Comparison of ENCODE assay signal across 8 cellular contexts in genomic region chr6:157323114-157323923, GRCh38. TPM values are rescaled to one million over a fixed set of nuclear protein-coding genes. Genes with fewer than 3 reads are reported as not detected.
DNase-seq lines count a peak whose midpoint lies in the region; ATAC-seq and TF ChIP-seq lines count a peak whose summit lies in the region.

Gene TMEM242, minus strand, starts transcription at chr6:157323519. Its CDS starts 20 bp downstream, at chr6:157323499.

- H3K4me2 ChIP-seq in DND-41 (ENCODE audit: insufficient read depth, low read length) (peak within 1 kb of the TSS; percentile 91), Karpas-422 (ENCODE audit: low read depth, low read length, poor library complexity, severe bottlenecking) (peak within 1 kb of the TSS; percentile 94), neuronal stem cell (ENCODE audit: insufficient read depth, low read length, poor library complexity, severe bottlenecking) (peak within 1 kb of the TSS; percentile 80)

- H3K4me3 ChIP-seq in DND-41 (ENCODE audit: low read depth in 1 of 2, low read length in 2 of 2) (peak within 1 kb of the TSS; percentile 98 to 100), Karpas-422 (ENCODE audit: low read length) (peak within 1 kb of the TSS; percentile 93), neuronal stem cell (ENCODE audit: low read length in 2 of 2) (peak within 1 kb of the TSS; percentile 77 to 96), suprapubic skin (peak within 1 kb of the TSS; percentile 92)

- peak within 1 kb of the TSS; percentile 89 for H3K27ac ChIP-seq in DND-41 (ENCODE audit: low read length)
- no peak within 1 kb of the TSS for H3K27ac ChIP-seq in Karpas-422 (ENCODE audit: low read length)
- peak within 1 kb of the TSS; percentile 53 for H3K27ac ChIP-seq in neuronal stem cell (replicated peaks; ENCODE audit: low read length)
- peak within 1 kb of the TSS; percentile 93 for H3K27ac ChIP-seq in suprapubic skin

- WGBS in neuronal stem cell (ENCODE audit: extremely low coverage in 2 of 2, insufficient read length in 2 of 2, insufficient replicate concordance in 1 of 2), 2 donors, result no CpG with 5 or more reads among the region's 50 CpGs
- WGBS in suprapubic skin, result under 1% methylated on average over 36 of the region's 50 CpGs

- no peak within 1 kb of the TSS for H4K91ac ChIP-seq in neuronal stem cell (ENCODE audit: low read depth, low read length, poor library complexity)

- H3K18ac ChIP-seq in neuronal stem cell (ENCODE audit: low read length), result peak within 1 kb of the TSS; percentile 90

- H2BK120ac ChIP-seq in neuronal stem cell (ENCODE audit: low read depth, low read length), result no peak within 1 kb of the TSS

- peak within 1 kb of the TSS; percentile 69 for H2BK5ac ChIP-seq in neuronal stem cell (ENCODE audit: low read length)

- H3K36me3 Mint-ChIP-seq in activated T-cell treated with anti-CD3 and anti-CD28 coated beads, Interleukin-2, amount 50 U/mL, for 4 hours (ENCODE audit: insufficient read depth), result peaks cover 7% of the 10 kb centered on the region

- no peak within 1 kb of the TSS for H3K14ac ChIP-seq in neuronal stem cell (ENCODE audit: low read length)

- peak within 1 kb of the TSS; percentile 93 for H3K4me3 Mint-ChIP-seq in activated T-cell treated with anti-CD3 and anti-CD28 coated beads, Interleukin-2, amount 50 U/mL, for 4 hours

- no peak within 1 kb of the TSS for H2AK5ac ChIP-seq in neuronal stem cell (ENCODE audit: low read depth, low read length)

- no peaks in the 10 kb centered on the region for H3K27me3 ChIP-seq in DND-41 (ENCODE audit: insufficient read depth, low read length, poor library complexity)
- no peaks in the 10 kb centered on the region for H3K27me3 ChIP-seq in Karpas-422 (ENCODE audit: low read length)
- peaks cover 0 to 14% (median 9%) of the 10 kb centered on the region in 3 experiments for H3K27me3 ChIP-seq in neuronal stem cell (ENCODE audit: control insufficient read depth in 3 of 3, insufficient read depth in 3 of 3, low read depth in 1 of 3, low read length in 3 of 3)
- H3K27me3 ChIP-seq in suprapubic skin, result no peaks in the 10 kb centered on the region

- H4K8ac ChIP-seq in neuronal stem cell (ENCODE audit: low read depth, low read length), result no peak within 1 kb of the TSS

- no peak for TF ChIP-seq POLR2A in suprapubic skin (IDR thresholded peaks at IDR 0.05)

- H2AFZ ChIP-seq in DND-41 (ENCODE audit: low read depth, low read length) (peak within 1 kb of the TSS; percentile 100), Karpas-422 (ENCODE audit: low read length) (peak within 1 kb of the TSS; percentile 92), neuronal stem cell (ENCODE audit: low read length) (peak within 1 kb of the TSS; percentile 95)

- H3K9ac ChIP-seq in DND-41 (ENCODE audit: low read depth, low read length) (peak within 1 kb of the TSS; percentile 91), Karpas-422 (ENCODE audit: low read length) (peak within 1 kb of the TSS; percentile 83), neuronal stem cell (ENCODE audit: low read depth, low read length, poor library complexity) (peak within 1 kb of the TSS; percentile 87)

- H3K4ac ChIP-seq in neuronal stem cell (ENCODE audit: low read length), result no peak within 1 kb of the TSS

- no peak within 1 kb of the TSS for H2BK15ac ChIP-seq in neuronal stem cell (ENCODE audit: low read length)

- H3K9me3 Mint-ChIP-seq in activated T-cell treated with anti-CD3 and anti-CD28 coated beads, Interleukin-2, amount 50 U/mL, for 4 hours, result no peaks in the 10 kb centered on the region

- no peak within 1 kb of the TSS for H2BK12ac ChIP-seq in neuronal stem cell (ENCODE audit: low read length)

- H3K9me2 ChIP-seq in Karpas-422 (replicated peaks; ENCODE audit: insufficient read depth, low read length), result no peaks in the 10 kb centered on the region

- TF ChIP-seq CTCF in DND-41 (IDR thresholded peaks at IDR 0.05; ENCODE audit: borderline replicate concordance, extremely low read depth, low read length, poor library complexity, severe bottlenecking) (peak; percentile 37), suprapubic skin (IDR thresholded peaks at IDR 0.05) (peak in 1 of 2 donors; percentile 36)

- TF ChIP-seq EP300 in suprapubic skin (IDR thresholded peaks at IDR 0.05), result no peak

- ATAC-seq in DND-41 (ENCODE audit: insufficient read depth, low read depth), result peak; percentile 95
- peak; percentile 83 for ATAC-seq in GM21737 (IDR thresholded peaks at IDR 0.05; ENCODE audit: unreplicated experiment)
- ATAC-seq in activated T-cell treated with anti-CD3 and anti-CD28 coated beads, Interleukin-2, amount 50 U/mL, for 4 hours, result peak; percentile 95 to 96

- H4K20me1 ChIP-seq in DND-41 (ENCODE audit: insufficient read depth, low read length), result no peaks in the 10 kb centered on the region
- no peaks in the 10 kb centered on the region for H4K20me1 ChIP-seq in Karpas-422 (ENCODE audit: insufficient read depth, low read depth, low read length)

- H3K4me1 ChIP-seq in DND-41 (ENCODE audit: insufficient read depth, low read length) (peaks cover 28% of the 10 kb centered on the region), Karpas-422 (ENCODE audit: low read length) (peaks cover 31% of the 10 kb centered on the region), neuronal stem cell (ENCODE audit: control insufficient read depth in 2 of 2, insufficient read depth in 1 of 2, low read depth in 1 of 2, low read length in 2 of 2) (peaks cover 0 to 4% of the 10 kb centered on the region in 2 donors), suprapubic skin (peaks cover 26% of the 10 kb centered on the region)

- H3K9me3 ChIP-seq in DND-41 (ENCODE audit: insufficient read depth, low read length, severe bottlenecking) (no peaks in the 10 kb centered on the region), Karpas-422 (ENCODE audit: low read length) (no peaks in the 10 kb centered on the region), neuronal stem cell (replicated peaks in 1 of 2; ENCODE audit: control insufficient read depth in 2 of 2, insufficient read depth in 1 of 2, low read depth in 1 of 2, low read length in 2 of 2) (no peaks in the 10 kb centered on the region), suprapubic skin (no peaks in the 10 kb centered on the region)

- peak within 1 kb of the TSS; percentile 89 for H3K23ac ChIP-seq in neuronal stem cell (ENCODE audit: low read depth, low read length, poor library complexity)

- H3K79me2 ChIP-seq in DND-41 (ENCODE audit: insufficient read depth, low read length) (peaks cover 20% of the 10 kb centered on the region), Karpas-422 (ENCODE audit: low read length) (peaks cover 19% of the 10 kb centered on the region)

- peaks cover 22% of the 10 kb centered on the region for H3K4me1 Mint-ChIP-seq in activated T-cell treated with anti-CD3 and anti-CD28 coated beads, Interleukin-2, amount 50 U/mL, for 4 hours (ENCODE audit: low read depth)

- peaks cover 15% of the 10 kb centered on the region for H3K36me3 ChIP-seq in DND-41 (ENCODE audit: insufficient read depth, low read length)
- peaks cover 6% of the 10 kb centered on the region; the same call in 1 of the 2 replicates for H3K36me3 ChIP-seq in Karpas-422 (ENCODE audit: insufficient read depth, low read length)
- H3K36me3 ChIP-seq in neuronal stem cell (replicated peaks in 1 of 2; ENCODE audit: control insufficient read depth in 2 of 2, insufficient read depth in 2 of 2, low read length in 2 of 2), result peaks cover 5 to 28% of the 10 kb centered on the region in 2 donors
- peaks cover 11% of the 10 kb centered on the region for H3K36me3 ChIP-seq in suprapubic skin

- H3K79me1 ChIP-seq in neuronal stem cell (ENCODE audit: low read depth, low read length), result peaks cover 2% of the 10 kb centered on the region

- H3K27me3 Mint-ChIP-seq in activated T-cell treated with anti-CD3 and anti-CD28 coated beads, Interleukin-2, amount 50 U/mL, for 4 hours (ENCODE audit: low read depth), result peaks cover 17% of the 10 kb centered on the region

- DNase-seq in DND-41, result peak; percentile 91
- peak; percentile 97 for DNase-seq in Karpas-422
- DNase-seq in activated T-cell treated with anti-CD3 and anti-CD28 coated beads, Interleukin-2, amount 50 U/mL, for 4 hours, result peak; percentile 85
- DNase-seq in fibroblast of the conjunctiva (ENCODE audit: low read depth), result peak; percentile 86
- DNase-seq in neuronal stem cell (ENCODE audit: low spot score), result peak; percentile 93
- peak; percentile 95 for DNase-seq in suprapubic skin (ENCODE audit: low spot score in 2 of 2)
- no peak for DNase-seq in COR-L47 (lab: John Stamatoyannopoulos, UW)

RNA-seq across cellular contexts. Expression of gene TMEM242, which starts in this region (rescaled TPM):
- total RNA-seq in Karpas-422 (2014; rRNA removed; shearing (Covaris generic); ENCODE audit: low replicate concordance), result 3.4 and 5.5 TPM in 2 replicates
- 10 to 100 TPM; 10.0 to 12.8 (median 10.1) TPM for total RNA-seq in activated T-cell treated with anti-CD3 and anti-CD28 coated beads, Interleukin-2, amount 50 U/mL, for 4 hours
- 6.3 TPM for polyA plus RNA-seq in neuronal stem cell (2013, experiment 1 of 2)
- polyA plus RNA-seq in neuronal stem cell (2013, experiment 2 of 2), result 6.7 TPM
- total RNA-seq in suprapubic skin, result 1 to 10 TPM; 3.9 to 5.7 (median 4.6) TPM
